ENCODE assay signal across 20 cellular contexts in genomic region chr13:34507630-34508029, GRCh38.
"Had no signal": no experiment of that assay in that cellular context is flagged by ENCODE, and none has a peak within 500 bp of the region (broad histone marks: within the 10 kb centered on the region; RNA-seq: fewer than 3 reads in every experiment).

No MANE protein-coding gene starts in this region.

- DNase-seq: KBM-7, MG63, NCI-H1092 treated with DMSO at 0.1 percent for 48 hours, NCI-H1436, NCI-H187, NCI-H2029, NCI-H2081 treated with DMSO at 0.1 percent for 48 hours, NCI-H2171, NCI-H226, NCI-H446, NCI-H510A, NCI-H524 treated with DMSO at 0.1 percent for 48 hours, NCI-H69, NCI-H774, PC-9, Peyer's patch, SHP77 treated with DMSO at 0.1 percent for 48 hours, SJCRH30 had no signal

- H3K27ac ChIP-seq: PC-9, Peyer's patch, SJCRH30, SK-N-MC had no signal

- H3K36me3 ChIP-seq: MG63, Peyer's patch, SJCRH30 had no signal

- H3K4me3 ChIP-seq: MG63, PC-9, Peyer's patch, SJCRH30, SK-N-MC had no signal

- H3K4me2 ChIP-seq: PC-9 had no signal

- H3K9me3 ChIP-seq: MG63, Peyer's patch, SJCRH30 had no signal

- H2AFZ ChIP-seq: PC-9 had no signal

- H3K27me3 ChIP-seq: MG63, Peyer's patch, SJCRH30 had no signal

- ATAC-seq: Right ventricle myocardium inferior had no signal

- H3K4me1 ChIP-seq: Peyer's patch, SJCRH30 had no signal
